ENCODE assay signal across 16 cellular contexts in genomic region chr2:121731366-121731765, GRCh38. TPM values are rescaled to one million over a fixed set of nuclear protein-coding genes. Genes with fewer than 3 reads are reported as not detected.
DNase-seq lines count a peak whose midpoint lies in the region; ATAC-seq and TF ChIP-seq lines count a peak whose summit lies in the region.
"Had no signal": no experiment of that assay in that cellular context is flagged by ENCODE, and none has a peak within 500 bp of the region (broad histone marks: within the 10 kb centered on the region; RNA-seq: fewer than 3 reads in every experiment).

No MANE protein-coding gene starts in this region.

- TF ChIP-seq POLR2A in gastrocnemius medialis (IDR thresholded peaks at IDR 0.05), result no peak

- TF ChIP-seq CTCF in endothelial cell (IDR thresholded peaks at IDR 0.05; ENCODE audit: unreplicated experiment), result no peak
- no peak for TF ChIP-seq CTCF in gastrocnemius medialis (IDR thresholded peaks at IDR 0.05 in 4 of 5, conservative IDR thresholded peaks at IDR 0.05 in 1 of 5)
- no peak for TF ChIP-seq CTCF in mesothelial cell of epicardium (IDR thresholded peaks at IDR 0.05; ENCODE audit: unreplicated experiment)

- ATAC-seq in activated CD4-positive, alpha-beta T cell treated with anti-CD3 and anti-CD28 coated beads for 36 hours, result no peak
- no peak for ATAC-seq in stimulated activated naive CD8-positive, alpha-beta T cell treated with anti-CD3 and anti-CD28 coated beads, Interleukin-15, amount 100 ng/mL, for 72 hours
- no peak for ATAC-seq in stimulated activated naive B cell treated with anti-CD40 and anti-IgM and Interleukin-4, amounts not matched to agents 10 μg/mL and 1 μg/mL and 100 μg/mL, for 72 hours (replicated peaks)
- no peak for ATAC-seq in gastrocnemius medialis

- H3K4me3 Mint-ChIP-seq in activated CD4-positive, alpha-beta T cell treated with anti-CD3 and anti-CD28 coated beads for 36 hours, result no peak overlapping the region
- peak overlapping the region; percentile 9 for H3K4me3 Mint-ChIP-seq in stimulated activated naive CD8-positive, alpha-beta T cell treated with anti-CD3 and anti-CD28 coated beads, Interleukin-15, Interleukin-2, amounts not matched to agents 100 ng/mL and 50 ng/mL, for 24 hours
- no peak overlapping the region for H3K4me3 Mint-ChIP-seq in stimulated activated naive CD8-positive, alpha-beta T cell treated with anti-CD3 and anti-CD28 coated beads, Interleukin-15, amount 100 ng/mL, for 72 hours
- peak overlapping the region; percentile 80 for H3K4me3 Mint-ChIP-seq in endothelial cell (ENCODE audit: unreplicated experiment)
- no peak overlapping the region for H3K4me3 Mint-ChIP-seq in stimulated activated naive B cell treated with anti-CD40 and anti-IgM and Interleukin-4, amounts not matched to agents 10 μg/mL and 1 μg/mL and 100 μg/mL, for 72 hours
- H3K4me3 Mint-ChIP-seq in mesothelial cell of epicardium, result no peak overlapping the region
- H3K4me3 Mint-ChIP-seq: B cell had no signal

- intact Hi-C loops in activated CD4-positive, alpha-beta T cell treated with anti-CD3 and anti-CD28 coated beads for 36 hours (cut with DNase I, micrococcal nuclease), result no loop called here
- intact Hi-C loops in gastrocnemius medialis (cut with DNase I; ENCODE audit: low total_unique reads), result no loop called here

- H3K4me1 ChIP-seq in gastrocnemius medialis, result peaks cover 9 to 12% of the 10 kb centered on the region in 2 donors

- DNase-seq in activated CD4-positive, alpha-beta T cell treated with anti-CD3 and anti-CD28 coated beads for 36 hours, result no peak
- DNase-seq in activated CD4-positive, alpha-beta T cell treated with anti-CD3 and anti-CD28 coated beads for 4 hours, result no peak
- no peak for DNase-seq in stimulated activated naive CD8-positive, alpha-beta T cell treated with anti-CD3 and anti-CD28 coated beads, Interleukin-15, amount 100 ng/mL, for 72 hours
- DNase-seq in endothelial cell (ENCODE audit: low spot score), result no peak
- no peak for DNase-seq in stimulated activated naive B cell treated with anti-CD40 and anti-IgM and Interleukin-4, amounts not matched to agents 10 μg/mL and 1 μg/mL and 100 μg/mL, for 72 hours
- DNase-seq in gastrocnemius medialis, result no peak
- DNase-seq in mesothelial cell of epicardium (ENCODE audit: low spot score in 2 of 2, unreplicated experiment in 2 of 2), result no peak
- DNase-seq: CD4-positive, CD25-positive, alpha-beta regulatory T cell; HCEC 1CT; MV-4-11; NCI-H1417; NCI-H187 treated with DMSO at 0.1 percent for 48 hours; NCI-H69 had no signal

- POLR2A ChIA-PET in activated CD4-positive, alpha-beta T cell treated with anti-CD3 and anti-CD28 coated beads for 36 hours (lab: Charles Lee), result interaction anchor here (0.7 kb wide), 1 partner anchor 202 kb away, joined by 3 read pairs; no protein-coding TSS in a partner anchor

- peak overlapping the region; percentile 22 for H3K27ac Mint-ChIP-seq in activated CD4-positive, alpha-beta T cell treated with anti-CD3 and anti-CD28 coated beads for 36 hours
- H3K27ac Mint-ChIP-seq in stimulated activated naive CD8-positive, alpha-beta T cell treated with anti-CD3 and anti-CD28 coated beads, Interleukin-15, Interleukin-2, amounts not matched to agents 100 ng/mL and 50 ng/mL, for 24 hours, result peak overlapping the region; percentile 32
- no peak overlapping the region for H3K27ac Mint-ChIP-seq in stimulated activated naive CD8-positive, alpha-beta T cell treated with anti-CD3 and anti-CD28 coated beads, Interleukin-15, amount 100 ng/mL, for 72 hours
- H3K27ac Mint-ChIP-seq in endothelial cell (ENCODE audit: unreplicated experiment), result peak overlapping the region; percentile 66
- H3K27ac Mint-ChIP-seq in stimulated activated naive B cell treated with anti-CD40 and anti-IgM and Interleukin-4, amounts not matched to agents 10 μg/mL and 1 μg/mL and 100 μg/mL, for 72 hours, result peak overlapping the region; percentile 37
- H3K27ac Mint-ChIP-seq in mesothelial cell of epicardium, result no peak overlapping the region
- H3K27ac Mint-ChIP-seq: B cell had no signal

- H3K27ac ChIP-seq in gastrocnemius medialis, result no peak overlapping the region
- H3K27ac ChIP-seq: 22Rv1 had no signal

- no peaks in the 10 kb centered on the region for H3K27me3 ChIP-seq in gastrocnemius medialis

- peaks cover 79% of the 10 kb centered on the region for H3K36me3 Mint-ChIP-seq in activated CD4-positive, alpha-beta T cell treated with anti-CD3 and anti-CD28 coated beads for 36 hours (ENCODE audit: low read depth)
- H3K36me3 Mint-ChIP-seq in stimulated activated naive CD8-positive, alpha-beta T cell treated with anti-CD3 and anti-CD28 coated beads, Interleukin-15, Interleukin-2, amounts not matched to agents 100 ng/mL and 50 ng/mL, for 24 hours (ENCODE audit: low read depth), result peaks cover 84% of the 10 kb centered on the region
- peaks cover 48% of the 10 kb centered on the region for H3K36me3 Mint-ChIP-seq in endothelial cell (ENCODE audit: low read depth, unreplicated experiment)
- H3K36me3 Mint-ChIP-seq in stimulated activated naive B cell treated with anti-CD40 and anti-IgM and Interleukin-4, amounts not matched to agents 10 μg/mL and 1 μg/mL and 100 μg/mL, for 72 hours, result peaks cover 35 to 51% of the 10 kb centered on the region in 2 donors
- peaks cover 32% of the 10 kb centered on the region for H3K36me3 Mint-ChIP-seq in mesothelial cell of epicardium

- no peaks in the 10 kb centered on the region for H3K9me3 Mint-ChIP-seq in activated CD4-positive, alpha-beta T cell treated with anti-CD3 and anti-CD28 coated beads for 36 hours (ENCODE audit: low read depth)
- H3K9me3 Mint-ChIP-seq in stimulated activated naive CD8-positive, alpha-beta T cell treated with anti-CD3 and anti-CD28 coated beads, Interleukin-15, Interleukin-2, amounts not matched to agents 100 ng/mL and 50 ng/mL, for 24 hours, result no peaks in the 10 kb centered on the region
- H3K9me3 Mint-ChIP-seq in stimulated activated naive CD8-positive, alpha-beta T cell treated with anti-CD3 and anti-CD28 coated beads, Interleukin-15, amount 100 ng/mL, for 72 hours, result peaks cover 0 to 5% of the 10 kb centered on the region in 2 donors
- H3K9me3 Mint-ChIP-seq in endothelial cell (ENCODE audit: unreplicated experiment) (no peaks in the 10 kb centered on the region), mesothelial cell of epicardium (no peaks in the 10 kb centered on the region)
- no peaks in the 10 kb centered on the region for H3K9me3 Mint-ChIP-seq in stimulated activated naive B cell treated with anti-CD40 and anti-IgM and Interleukin-4, amounts not matched to agents 10 μg/mL and 1 μg/mL and 100 μg/mL, for 72 hours
- H3K9me3 Mint-ChIP-seq: CD4-positive, CD25-positive, alpha-beta regulatory T cell had no signal

- CTCF ChIA-PET in activated CD4-positive, alpha-beta T cell treated with anti-CD3 and anti-CD28 coated beads for 36 hours (lab: Charles Lee), result interaction anchor here (1.7 kb wide), 1 partner anchor 17 kb away, joined by 4 read pairs; no protein-coding TSS in a partner anchor

- H3K4me3 ChIP-seq in gastrocnemius medialis, result no peak overlapping the region

- in situ Hi-C loops in gastrocnemius medialis (cut with MboI; ENCODE audit: low sequenced_read_pairs in 4 of 4), result loop anchor here in 1 of 4 donors (10.0 kb wide), 1 partner anchor 87 kb away; the partner anchor contains the start of gene CLASP1

- H3K36me3 ChIP-seq in gastrocnemius medialis, result peaks cover 5 to 84% of the 10 kb centered on the region in 2 donors

- no peaks in the 10 kb centered on the region for H3K9me3 ChIP-seq in gastrocnemius medialis

- H3K4me1 Mint-ChIP-seq in activated CD4-positive, alpha-beta T cell treated with anti-CD3 and anti-CD28 coated beads for 36 hours, result peaks cover 52% of the 10 kb centered on the region
- H3K4me1 Mint-ChIP-seq in stimulated activated naive CD8-positive, alpha-beta T cell treated with anti-CD3 and anti-CD28 coated beads, Interleukin-15, Interleukin-2, amounts not matched to agents 100 ng/mL and 50 ng/mL, for 24 hours (ENCODE audit: low read depth), result peaks cover 64% of the 10 kb centered on the region
- peaks cover 66% of the 10 kb centered on the region for H3K4me1 Mint-ChIP-seq in stimulated activated naive CD8-positive, alpha-beta T cell treated with anti-CD3 and anti-CD28 coated beads, Interleukin-15, amount 100 ng/mL, for 72 hours
- H3K4me1 Mint-ChIP-seq in endothelial cell (ENCODE audit: unreplicated experiment), result peaks cover 26% of the 10 kb centered on the region
- H3K4me1 Mint-ChIP-seq in stimulated activated naive B cell treated with anti-CD40 and anti-IgM and Interleukin-4, amounts not matched to agents 10 μg/mL and 1 μg/mL and 100 μg/mL, for 72 hours, result peaks cover 14 to 38% of the 10 kb centered on the region in 2 donors
- H3K4me1 Mint-ChIP-seq in mesothelial cell of epicardium, result peaks cover 12% of the 10 kb centered on the region

- H3K27me3 Mint-ChIP-seq in activated CD4-positive, alpha-beta T cell treated with anti-CD3 and anti-CD28 coated beads for 36 hours, result no peaks in the 10 kb centered on the region
- no peaks in the 10 kb centered on the region for H3K27me3 Mint-ChIP-seq in stimulated activated naive CD8-positive, alpha-beta T cell treated with anti-CD3 and anti-CD28 coated beads, Interleukin-15, Interleukin-2, amounts not matched to agents 100 ng/mL and 50 ng/mL, for 24 hours
- H3K27me3 Mint-ChIP-seq in stimulated activated naive CD8-positive, alpha-beta T cell treated with anti-CD3 and anti-CD28 coated beads, Interleukin-15, amount 100 ng/mL, for 72 hours, result no peaks in the 10 kb centered on the region
- H3K27me3 Mint-ChIP-seq in endothelial cell (ENCODE audit: unreplicated experiment), result no peaks in the 10 kb centered on the region
- no peaks in the 10 kb centered on the region for H3K27me3 Mint-ChIP-seq in stimulated activated naive B cell treated with anti-CD40 and anti-IgM and Interleukin-4, amounts not matched to agents 10 μg/mL and 1 μg/mL and 100 μg/mL, for 72 hours
- no peaks in the 10 kb centered on the region for H3K27me3 Mint-ChIP-seq in mesothelial cell of epicardium (ENCODE audit: low read depth)
- H3K27me3 Mint-ChIP-seq: B cell; CD4-positive, CD25-positive, alpha-beta regulatory T cell had no signal

RNA-seq across cellular contexts. Expression of gene NIFK, which starts 5.3 kb away (rescaled TPM):
- 100 to 1,000 TPM; 148 to 213 TPM for total RNA-seq in activated CD4-positive, alpha-beta T cell treated with anti-CD3 and anti-CD28 coated beads for 36 hours
- total RNA-seq in endothelial cell (ENCODE audit: unreplicated experiment), result 153 TPM
- 10 to 100 TPM; 31.1 to 42.3 (median 37.3) TPM for total RNA-seq in gastrocnemius medialis
- total RNA-seq in mesothelial cell of epicardium, result 46.6 to 54.2 TPM (median 50.7 TPM) in 3 replicates

RNA-seq across cellular contexts. Expression of gene TSN, which starts 24.1 kb away (rescaled TPM):
- 10 to 100 TPM; 44.0 to 71.2 TPM for total RNA-seq in activated CD4-positive, alpha-beta T cell treated with anti-CD3 and anti-CD28 coated beads for 36 hours
- total RNA-seq in endothelial cell (ENCODE audit: unreplicated experiment) (264 TPM), gastrocnemius medialis (10 to 100 TPM; 31.8 to 49.3 (median 41.2) TPM), mesothelial cell of epicardium (60.4 to 63.4 TPM (median 63.1 TPM) in 3 replicates)

Comparison
In these comparisons a context has a peak if more than half of its experiments do, and no peak if none do; other contexts are left out.
1. H3K27ac Mint-ChIP-seq: peak in activated CD4-positive, alpha-beta T cell treated with anti-CD3 and anti-CD28 coated beads for 36 hours (single experiment), stimulated activated naive CD8-positive, alpha-beta T cell treated with anti-CD3 and anti-CD28 coated beads, Interleukin-15, Interleukin-2, amounts not matched to agents 100 ng/mL and 50 ng/mL, for 24 hours (single experiment), endothelial cell (single experiment) and stimulated activated naive B cell treated with anti-CD40 and anti-IgM and Interleukin-4, amounts not matched to agents 10 μg/mL and 1 μg/mL and 100 μg/mL, for 72 hours (single experiment); none in stimulated activated naive CD8-positive, alpha-beta T cell treated with anti-CD3 and anti-CD28 coated beads, Interleukin-15, amount 100 ng/mL, for 72 hours (0 of 2) and mesothelial cell of epicardium (single experiment).
2. H3K4me3 Mint-ChIP-seq: peak in stimulated activated naive CD8-positive, alpha-beta T cell treated with anti-CD3 and anti-CD28 coated beads, Interleukin-15, Interleukin-2, amounts not matched to agents 100 ng/mL and 50 ng/mL, for 24 hours (single experiment) and endothelial cell (single experiment); none in activated CD4-positive, alpha-beta T cell treated with anti-CD3 and anti-CD28 coated beads for 36 hours (single experiment), stimulated activated naive CD8-positive, alpha-beta T cell treated with anti-CD3 and anti-CD28 coated beads, Interleukin-15, amount 100 ng/mL, for 72 hours (0 of 2), stimulated activated naive B cell treated with anti-CD40 and anti-IgM and Interleukin-4, amounts not matched to agents 10 μg/mL and 1 μg/mL and 100 μg/mL, for 72 hours (0 of 2) and mesothelial cell of epicardium (single experiment).